Comparison of ENCODE assay signal across 8 cellular contexts in the genomic region with DNA sequence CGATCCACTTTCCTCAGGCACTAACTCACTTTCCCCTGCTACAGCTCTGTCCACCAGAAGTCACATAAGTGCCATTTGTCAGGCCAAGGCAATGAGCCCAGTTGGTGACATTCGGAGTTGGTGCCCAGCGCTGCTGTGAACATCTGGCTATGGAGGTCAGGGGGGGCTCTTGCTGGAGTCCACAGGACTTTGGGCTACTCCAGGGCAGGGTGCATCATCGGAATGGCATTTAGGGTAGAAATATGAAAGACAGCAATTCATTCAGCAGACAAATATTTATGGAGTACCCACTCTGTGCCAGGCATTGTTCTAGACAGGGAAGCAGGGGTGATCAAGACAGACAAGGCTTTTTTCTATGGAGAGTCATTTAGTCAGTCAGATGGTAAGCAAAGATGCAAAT. TPM values are rescaled to one million over a fixed set of nuclear protein-coding genes. Genes with fewer than 3 reads are reported as not detected.
DNase-seq lines count a peak whose midpoint lies in the region; ATAC-seq, FAIRE-seq and TF ChIP-seq lines count a peak whose summit lies in the region.

No MANE protein-coding gene starts in this region.

- TF ChIP-seq POLR2A in body of pancreas (IDR thresholded peaks at IDR 0.05), result no peak
- no peak for TF ChIP-seq POLR2A in HepG2 (IDR thresholded peaks at IDR 0.05; ENCODE audit: insufficient read depth in 1 of 2, low read depth in 2 of 2, low read length in 2 of 2)
- TF ChIP-seq POLR2A in transverse colon (IDR thresholded peaks at IDR 0.05), result no peak

- no peak overlapping the region for H3K27ac Mint-ChIP-seq in activated T-cell treated with anti-CD3 and anti-CD28 coated beads, Interleukin-2, amount 50 U/mL, for 72 hours

- peaks cover 33% of the 10 kb centered on the region for H3K79me2 ChIP-seq in HepG2 (ENCODE audit: insufficient read depth, low read length)

- TF ChIP-seq RAD21 in HepG2 (CRISPR knock-in tag; IDR thresholded peaks at IDR 0.05), result no peak

- H3K27me3 ChIP-seq in body of pancreas (no peaks in the 10 kb centered on the region), HepG2 (ENCODE audit: control insufficient read depth in 1 of 2, insufficient read depth in 2 of 2, low read length in 2 of 2) (peaks cover 0 to 3% of the 10 kb centered on the region in 2 experiments; a peak in 2 of 5 replicates), transverse colon (no peaks in the 10 kb centered on the region)

- H3K36me3 Mint-ChIP-seq in activated T-cell treated with anti-CD3 and anti-CD28 coated beads, Interleukin-2, amount 50 U/mL, for 72 hours (ENCODE audit: insufficient read depth in 2 of 2), result peaks cover 8 to 15% of the 10 kb centered on the region in 2 donors

- no peak for TF ChIP-seq EP300 in HepG2 (IDR thresholded peaks at IDR 0.05; ENCODE audit: low read depth in 2 of 2, low read length in 2 of 2)
- TF ChIP-seq EP300 in HepG2 (CRISPR knock-in tag; IDR thresholded peaks at IDR 0.05; ENCODE audit: borderline replicate concordance), result no peak
- TF ChIP-seq EP300 in transverse colon (IDR thresholded peaks at IDR 0.05; ENCODE audit: low read depth), result no peak

- peak overlapping the region; percentile 93 for H3K4me2 ChIP-seq in HepG2 (ENCODE audit: low read depth, low read length)

- no peak for TF ChIP-seq CTCF in body of pancreas (IDR thresholded peaks at IDR 0.05)
- no peak for TF ChIP-seq CTCF in HepG2 (CRISPR knock-in tag; IDR thresholded peaks at IDR 0.05)
- no peak for TF ChIP-seq CTCF in transverse colon (IDR thresholded peaks at IDR 0.05)

- peak overlapping the region; percentile 70 for H3K9ac ChIP-seq in HepG2 (ENCODE audit: insufficient read depth, low read depth, low read length)

- intact Hi-C loops in body of pancreas (cut with DNase I) (no loop called here), HepG2 (cut with micrococcal nuclease; ENCODE audit: unreplicated experiment) (loop anchor here (5.0 kb wide), 1 partner anchor 83 kb away; no protein-coding TSS in a partner anchor), transverse colon (cut with DNase I; ENCODE audit: low total_unique reads) (no loop called here)

- H3K4me3 Mint-ChIP-seq in activated T-cell treated with anti-CD3 and anti-CD28 coated beads, Interleukin-2, amount 50 U/mL, for 72 hours, result peak overlapping the region; percentile 96 to 99

- in situ Hi-C loops in HepG2 (cut with HindIII; ENCODE audit: extremely low pct_ligation_motif_present, low pct_unique_long_range_greater_than_20kb) (loop anchor here (5.0 kb wide), 1 partner anchor 83 kb away; no protein-coding TSS in a partner anchor), transverse colon (cut with MboI; ENCODE audit: low pct_ligation_motif_present in 1 of 4, low pct_unique_long_range_greater_than_20kb in 1 of 4, low sequenced_read_pairs in 3 of 4) (loop anchor here in 1 of 4 donors (25.0 kb wide), 1 partner anchor 282 kb away; the partner anchor contains the start of genes ARPC3, FAM216A and GPN3)

- H4K20me1 ChIP-seq in HepG2 (ENCODE audit: insufficient read depth, low read length), result peaks cover 30% of the 10 kb centered on the region

- WGBS in body of pancreas, 2 donors, result 18 to 44% methylated on average over 4 of the region's 4 CpGs
- WGBS in HepG2 (ENCODE audit: low lambda C conversion rate), result 12% methylated on average over 4 of the region's 4 CpGs
- WGBS in transverse colon (ENCODE audit: low coverage in 1 of 2), 2 donors, result 40 to 72% methylated on average over 2 to 4 of the region's 4 CpGs

- no TSS peak for BruUV-seq in HepG2 (replicated peaks; lab: Mats Ljungman, UMichigan)

- H2AFZ ChIP-seq in HepG2 (ENCODE audit: low read length), result no peak overlapping the region

- no peak overlapping the region for H3K4me3 ChIP-seq in body of pancreas
- H3K4me3 ChIP-seq in HepG2 (replicated peaks in 1 of 3; ENCODE audit: insufficient read depth in 1 of 3, low read depth in 2 of 3, low read length in 3 of 3), result peak overlapping the region; percentile 62 to 79 (median 72); a peak in 5 of 6 replicates
- H3K4me3 ChIP-seq in transverse colon, result no peak overlapping the region

- CTCF ChIA-PET in HepG2 (lab: Yijun Ruan, JAX; ENCODE audit: low intra/inter-chr PET ratio, low total read pairs), result no interaction called here

- no peaks in the 10 kb centered on the region for H3K9me3 ChIP-seq in body of pancreas
- H3K9me3 ChIP-seq in HepG2 (ENCODE audit: low read length), result no peaks in the 10 kb centered on the region
- no peaks in the 10 kb centered on the region for H3K9me3 ChIP-seq in transverse colon

- no peaks in the 10 kb centered on the region for H3K9me3 Mint-ChIP-seq in activated T-cell treated with anti-CD3 and anti-CD28 coated beads, Interleukin-2, amount 50 U/mL, for 72 hours

- POLR2A ChIA-PET in HepG2 (lab: Yijun Ruan, JAX), result no interaction called here

- H3K27me3 Mint-ChIP-seq in activated T-cell treated with anti-CD3 and anti-CD28 coated beads, Interleukin-2, amount 50 U/mL, for 72 hours (ENCODE audit: low read depth), result no peaks in the 10 kb centered on the region

- peaks cover 33% of the 10 kb centered on the region for H3K4me1 Mint-ChIP-seq in activated T-cell treated with anti-CD3 and anti-CD28 coated beads, Interleukin-2, amount 50 U/mL, for 72 hours (ENCODE audit: low read depth)

- H3K36me3 ChIP-seq in body of pancreas (replicated peaks in 1 of 2; ENCODE audit: insufficient read depth in 1 of 2, low read depth in 2 of 2) (no peaks in the 10 kb centered on the region), HepG2 (replicated peaks in 1 of 2; ENCODE audit: control insufficient read depth in 1 of 2, insufficient read depth in 2 of 2, low read length in 2 of 2) (no peaks in the 10 kb centered on the region), transverse colon (no peaks in the 10 kb centered on the region)

- peak overlapping the region; percentile 8 to 92 (median 72) for H3K27ac ChIP-seq in body of pancreas
- no peak overlapping the region for H3K27ac ChIP-seq in HepG2 (ENCODE audit: extremely low read length, insufficient read depth, low read length)
- H3K27ac ChIP-seq in transverse colon, result peak overlapping the region; percentile 91 to 97 (median 94)

- no peak for DNase-seq in activated T-cell treated with anti-CD3 and anti-CD28 coated beads, Interleukin-2, amount 50 U/mL, for 72 hours
- DNase-seq in activated T-cell treated with anti-CD3 and anti-CD28 coated beads, Interleukin-2, amount 50 U/mL, for 48 hours, result no peak
- peak; percentile 41 to 53 (median 48) for DNase-seq in body of pancreas
- DNase-seq in HepG2 (ENCODE audit: low spot score), result peak; percentile 69
- no peak for DNase-seq in transverse colon
- DNase-seq in NCI-H1105 (lab: John Stamatoyannopoulos, UW), result no peak
- no peak for DNase-seq in left lobe of liver (ENCODE audit: low spot score)

- no peak for ATAC-seq in activated T-cell treated with anti-CD3 and anti-CD28 coated beads, Interleukin-2, amount 50 U/mL, for 72 hours (replicated peaks in 1 of 2)
- ATAC-seq in body of pancreas (peak; percentile 19), HepG2 (peak; percentile 28), GM21825 (IDR thresholded peaks at IDR 0.05; ENCODE audit: unreplicated experiment) (no peak), left lobe of liver (no peak)

- H3K4me1 ChIP-seq in body of pancreas (peaks cover 26% of the 10 kb centered on the region), HepG2 (ENCODE audit: insufficient read depth, low read length) (peaks cover 42% of the 10 kb centered on the region), transverse colon (peaks cover 3 to 49% (median 38%) of the 10 kb centered on the region in 4 donors)

- no peak for FAIRE-seq in HepG2 (lab: Jason Lieb, UNC)

RNA-seq across cellular contexts. Expression of gene PPP1CC, which starts 1.5 kb away (rescaled TPM):
- total RNA-seq in activated T-cell treated with anti-CD3 and anti-CD28 coated beads, Interleukin-2, amount 50 U/mL, for 72 hours, result 100 to 1,000 TPM; 302 to 332 TPM
- 10 to 100 TPM; 40.2 to 83.0 TPM for total RNA-seq in body of pancreas
- 187 and 277 TPM in 2 replicates for total RNA-seq in HepG2 (2016; rRNA removed; fragmentation: Illumina TruSeq; extraction: Trizol)
- 112 and 117 TPM in 2 replicates for total RNA-seq in HepG2 (2016; cell fraction: cytosol; rRNA removed; fragmentation: Illumina TruSeq; extraction: Trizol; ENCODE audit: low read depth)
- total RNA-seq in HepG2 (2016; cell fraction: insoluble cytoplasmic fraction; rRNA removed; fragmentation: Illumina TruSeq; extraction: Trizol), result 187 and 271 TPM in 2 replicates
- 307 and 332 TPM in 2 replicates for total RNA-seq in HepG2 (2016; cell fraction: membrane; rRNA removed; fragmentation: Illumina TruSeq; extraction: Trizol)
- total RNA-seq in HepG2 (2016; cell fraction: nucleus; rRNA removed; fragmentation: Illumina TruSeq; extraction: Trizol), result 113 and 126 TPM in 2 replicates
- polyA plus RNA-seq in HepG2 (2011; rRNA removed), result 133 and 178 TPM in 2 replicates
- polyA plus RNA-seq in HepG2 (2011; cell fraction: cytosol; rRNA removed), result 72.4 and 101 TPM in 2 replicates
- polyA plus RNA-seq in HepG2 (2011; cell fraction: nucleus; rRNA removed), result 48.0 and 54.4 TPM in 2 replicates
- 156 and 233 TPM in 2 replicates for polyA plus RNA-seq in HepG2 (2012)
- 144 and 159 TPM in 2 replicates for polyA plus RNA-seq in HepG2 (2016; cell fraction: cytosol; fragmentation: Illumina TruSeq; extraction: Trizol; ENCODE audit: low read depth)
- 329 and 330 TPM in 2 replicates for polyA plus RNA-seq in HepG2 (2016; cell fraction: insoluble cytoplasmic fraction; fragmentation: Illumina TruSeq; extraction: Trizol; ENCODE audit: low read depth)
- polyA plus RNA-seq in HepG2 (2016; cell fraction: membrane; fragmentation: Illumina TruSeq; extraction: Trizol; ENCODE audit: low read depth), result 307 and 315 TPM in 2 replicates
- polyA plus RNA-seq in HepG2 (2016; cell fraction: nucleus; fragmentation: Illumina TruSeq; extraction: Trizol; ENCODE audit: insufficient read depth, low read depth), result 168 and 174 TPM in 2 replicates
- polyA minus RNA-seq in HepG2 (2011; rRNA and poly(A)+ RNA removed; ENCODE audit: low replicate concordance), result 69.1 TPM in 2 replicates
- polyA minus RNA-seq in HepG2 (2011; cell fraction: cytosol; rRNA and poly(A)+ RNA removed), result 110 and 111 TPM in 2 replicates
- polyA minus RNA-seq in HepG2 (2011; cell fraction: nucleus; rRNA and poly(A)+ RNA removed), result 115 and 125 TPM in 2 replicates
- total RNA-seq in transverse colon, result 100 to 1,000 TPM; 156 to 759 (median 244) TPM
- total RNA-seq in left lobe of liver, result 42.8 TPM

RNA-seq across cellular contexts. Expression of gene HVCN1, which starts 55.3 kb away (rescaled TPM):
- 10 to 100 TPM; 10.5 to 12.8 TPM for total RNA-seq in activated T-cell treated with anti-CD3 and anti-CD28 coated beads, Interleukin-2, amount 50 U/mL, for 72 hours
- total RNA-seq in body of pancreas (1 to 10 TPM in 1 of 2 donors, under 1 TPM in 1; 0.66 to 1.3 TPM), HepG2 (2016; rRNA removed; fragmentation: Illumina TruSeq; extraction: Trizol) (0.20 and 0.49 TPM in 2 replicates), transverse colon (1 to 10 TPM in 3 of 4 donors, not detected in 1; 3.4 to 7.9 (median 7.3) TPM), left lobe of liver (1.5 TPM)
- total RNA-seq in HepG2 (2016; cell fraction: cytosol; rRNA removed; fragmentation: Illumina TruSeq; extraction: Trizol; ENCODE audit: low read depth), result not detected in 2 replicates
- total RNA-seq in HepG2 (2016; cell fraction: insoluble cytoplasmic fraction; rRNA removed; fragmentation: Illumina TruSeq; extraction: Trizol), result 0.36 and 0.54 TPM in 2 replicates
- 0.14 and 0.37 TPM in 2 replicates for total RNA-seq in HepG2 (2016; cell fraction: membrane; rRNA removed; fragmentation: Illumina TruSeq; extraction: Trizol)
- total RNA-seq in HepG2 (2016; cell fraction: nucleus; rRNA removed; fragmentation: Illumina TruSeq; extraction: Trizol), result 0.47 and 0.53 TPM in 2 replicates
- polyA plus RNA-seq in HepG2 (2011; rRNA removed), result 0.88 and 1.3 TPM in 2 replicates
- 0.59 and 0.87 TPM in 2 replicates for polyA plus RNA-seq in HepG2 (2011; cell fraction: cytosol; rRNA removed)
- polyA plus RNA-seq in HepG2 (2011; cell fraction: nucleus; rRNA removed), result 0.33 and 0.35 TPM in 2 replicates
- 0.47 and 0.50 TPM in 2 replicates for polyA plus RNA-seq in HepG2 (2012)
- polyA plus RNA-seq in HepG2 (2016; cell fraction: cytosol; fragmentation: Illumina TruSeq; extraction: Trizol; ENCODE audit: low read depth), result 0.16 and 0.32 TPM in 2 replicates
- polyA plus RNA-seq in HepG2 (2016; cell fraction: insoluble cytoplasmic fraction; fragmentation: Illumina TruSeq; extraction: Trizol; ENCODE audit: low read depth), result 0.36 and 0.67 TPM in 2 replicates
- 0.29 TPM in 1 of 2 replicates, not detected in the other for polyA plus RNA-seq in HepG2 (2016; cell fraction: membrane; fragmentation: Illumina TruSeq; extraction: Trizol; ENCODE audit: low read depth)
- 0.49 and 0.82 TPM in 2 replicates for polyA plus RNA-seq in HepG2 (2016; cell fraction: nucleus; fragmentation: Illumina TruSeq; extraction: Trizol; ENCODE audit: insufficient read depth, low read depth)
- polyA minus RNA-seq in HepG2 (2011; rRNA and poly(A)+ RNA removed; ENCODE audit: low replicate concordance), result 0.16 and 0.64 TPM in 2 replicates
- polyA minus RNA-seq in HepG2 (2011; cell fraction: cytosol; rRNA and poly(A)+ RNA removed), result not detected in 2 replicates
- 0.50 TPM in 1 of 2 replicates, not detected in the other for polyA minus RNA-seq in HepG2 (2011; cell fraction: nucleus; rRNA and poly(A)+ RNA removed)

Comparison
In these comparisons a context has a peak if more than half of its experiments do, and no peak if none do; other contexts are left out.
1. ATAC-seq: peak in body of pancreas (single experiment) and HepG2 (single experiment); none in activated T-cell treated with anti-CD3 and anti-CD28 coated beads, Interleukin-2, amount 50 U/mL, for 72 hours (0 of 2), GM21825 (single experiment) and left lobe of liver (single experiment).
2. DNase-seq: peak in body of pancreas (4 of 4) and HepG2 (single experiment); none in activated T-cell treated with anti-CD3 and anti-CD28 coated beads, Interleukin-2, amount 50 U/mL, for 72 hours (0 of 2), activated T-cell treated with anti-CD3 and anti-CD28 coated beads, Interleukin-2, amount 50 U/mL, for 48 hours (0 of 2), transverse colon (single experiment), NCI-H1105 (single experiment) and left lobe of liver (single experiment).
3. H3K4me3 ChIP-seq: peak in HepG2 (3 of 3); none in body of pancreas (0 of 2) and transverse colon (0 of 4).